In the genomic region with DNA sequence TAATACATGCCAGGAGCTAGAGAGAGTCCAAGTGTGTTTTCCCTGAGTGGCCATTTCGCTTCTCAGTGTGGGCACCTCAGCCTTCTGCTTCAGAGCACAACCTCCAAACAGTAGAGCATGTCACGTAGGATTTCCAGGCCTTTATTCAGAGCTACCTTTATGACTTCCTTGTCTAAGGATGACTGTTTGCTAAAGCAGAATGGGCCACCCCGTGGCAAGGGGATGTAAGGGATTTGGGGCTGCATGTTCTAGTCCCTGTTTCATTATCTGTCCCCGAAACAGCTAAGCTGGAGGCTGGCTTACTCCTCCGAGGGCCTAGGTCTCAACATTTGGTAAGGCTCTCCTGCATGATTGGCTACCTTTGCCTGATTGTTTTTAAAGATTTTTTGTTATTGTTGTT, we compare ENCODE assay signal across 1 cellular context.
TF ChIP-seq lines count a peak whose summit lies in the region.

No MANE protein-coding gene starts in this region.

TF ChIP-seq in SK-N-SH, 30 proteins besides CTCF, POLR2A, EP300 and RAD21 (continued from another document):
- TF ChIP-seq, protein P1, sequence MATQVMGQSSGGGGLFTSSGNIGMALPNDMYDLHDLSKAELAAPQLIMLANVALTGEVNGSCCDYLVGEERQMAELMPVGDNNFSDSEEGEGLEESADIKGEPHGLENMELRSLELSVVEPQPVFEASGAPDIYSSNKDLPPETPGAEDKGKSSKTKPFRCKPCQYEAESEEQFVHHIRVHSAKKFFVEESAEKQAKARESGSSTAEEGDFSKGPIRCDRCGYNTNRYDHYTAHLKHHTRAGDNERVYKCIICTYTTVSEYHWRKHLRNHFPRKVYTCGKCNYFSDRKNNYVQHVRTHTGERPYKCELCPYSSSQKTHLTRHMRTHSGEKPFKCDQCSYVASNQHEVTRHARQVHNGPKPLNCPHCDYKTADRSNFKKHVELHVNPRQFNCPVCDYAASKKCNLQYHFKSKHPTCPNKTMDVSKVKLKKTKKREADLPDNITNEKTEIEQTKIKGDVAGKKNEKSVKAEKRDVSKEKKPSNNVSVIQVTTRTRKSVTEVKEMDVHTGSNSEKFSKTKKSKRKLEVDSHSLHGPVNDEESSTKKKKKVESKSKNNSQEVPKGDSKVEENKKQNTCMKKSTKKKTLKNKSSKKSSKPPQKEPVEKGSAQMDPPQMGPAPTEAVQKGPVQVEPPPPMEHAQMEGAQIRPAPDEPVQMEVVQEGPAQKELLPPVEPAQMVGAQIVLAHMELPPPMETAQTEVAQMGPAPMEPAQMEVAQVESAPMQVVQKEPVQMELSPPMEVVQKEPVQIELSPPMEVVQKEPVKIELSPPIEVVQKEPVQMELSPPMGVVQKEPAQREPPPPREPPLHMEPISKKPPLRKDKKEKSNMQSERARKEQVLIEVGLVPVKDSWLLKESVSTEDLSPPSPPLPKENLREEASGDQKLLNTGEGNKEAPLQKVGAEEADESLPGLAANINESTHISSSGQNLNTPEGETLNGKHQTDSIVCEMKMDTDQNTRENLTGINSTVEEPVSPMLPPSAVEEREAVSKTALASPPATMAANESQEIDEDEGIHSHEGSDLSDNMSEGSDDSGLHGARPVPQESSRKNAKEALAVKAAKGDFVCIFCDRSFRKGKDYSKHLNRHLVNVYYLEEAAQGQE (IDR thresholded peaks at IDR 0.05; ENCODE audit: low read depth, low read length) = no peak
